In the genomic region with DNA sequence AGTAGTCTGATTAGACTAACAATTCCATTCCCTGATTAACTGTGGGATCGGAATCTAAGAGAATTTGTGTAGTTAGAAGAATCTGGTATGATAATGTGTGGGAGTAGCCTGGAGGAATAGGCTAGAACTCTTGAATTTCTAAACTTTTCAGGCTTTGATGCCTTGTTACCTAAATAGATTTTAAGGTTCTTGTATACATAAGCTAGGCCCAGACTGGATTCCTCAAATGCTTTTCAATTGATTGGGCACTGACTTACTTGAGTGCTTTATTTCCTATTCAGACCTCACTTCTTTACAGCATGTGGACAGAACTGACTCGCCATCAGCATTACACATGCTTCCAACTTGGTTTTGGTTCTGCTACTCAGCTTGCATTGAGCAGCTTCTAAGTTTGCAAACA, we compare ENCODE assay signal across 1 cellular context.
TF ChIP-seq lines count a peak whose summit lies in the region.

No MANE protein-coding gene starts in this region.

TF ChIP-seq in GM23338, 12 proteins besides CTCF, POLR2A, EP300 and RAD21 (continued from another document):
- no peak for TF ChIP-seq REST (IDR thresholded peaks at IDR 0.05; ENCODE audit: unreplicated experiment)
- no peak for TF ChIP-seq JUNB (IDR thresholded peaks at IDR 0.05; ENCODE audit: unreplicated experiment)
